ENCODE assay signal across 19 cellular contexts in the genomic region with DNA sequence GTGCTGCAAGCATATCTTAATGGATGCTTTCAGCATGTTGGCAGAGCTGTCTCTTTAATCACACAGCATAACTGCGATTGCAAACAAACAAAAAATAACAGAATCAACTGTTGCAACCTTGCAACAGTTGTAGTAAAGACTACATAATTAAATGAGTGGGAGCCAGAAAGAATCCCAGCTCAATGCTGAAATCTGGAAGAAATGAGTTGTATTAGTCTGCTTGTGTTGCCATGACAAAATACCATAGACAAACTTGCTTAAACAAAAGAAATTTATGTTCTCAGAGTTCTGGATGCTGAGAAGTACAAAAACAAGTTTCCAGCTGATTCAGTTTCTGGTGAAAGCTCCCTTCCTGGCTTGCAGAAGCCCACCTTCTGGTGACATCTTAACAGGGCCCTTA.
DNase-seq lines count a peak whose midpoint lies in the region; ATAC-seq and TF ChIP-seq lines count a peak whose summit lies in the region.
"Had no signal": no experiment of that assay in that cellular context is flagged by ENCODE, and none has a peak within 500 bp of the region (broad histone marks: within the 10 kb centered on the region; RNA-seq: fewer than 3 reads in every experiment).

No MANE protein-coding gene starts in this region.

- no peaks in the 10 kb centered on the region for H3K27me3 ChIP-seq in lung (ENCODE audit: control insufficient read depth, insufficient read depth)
- H3K27me3 ChIP-seq: BLaER1 treated with 17β-estradiol and CSF1 and Interleukin-3, amounts not matched to agents 10 nM and 100 nM had no signal

- peaks cover 22% of the 10 kb centered on the region for H3K9me3 Mint-ChIP-seq in activated T-helper 2 cell treated with anti-CD3 and anti-CD28 coated beads, Interferon-gamma antibody, Interleukin-2, Interleukin-4, amounts not matched to agents 10 μg/mL and 5 μg/mL and 100 μg/mL, durations not matched to agents 14 hours and 24 hours and 36 hours

- H3K4me3 ChIP-seq in lung, result no peak overlapping the region
- no peak overlapping the region for H3K4me3 ChIP-seq in coronary artery
- H3K4me3 ChIP-seq: BLaER1 treated with 17β-estradiol and CSF1 and Interleukin-3, amounts not matched to agents 10 nM and 100 nM; GM12878 had no signal

- no peaks in the 10 kb centered on the region for H3K4me1 ChIP-seq in lung (ENCODE audit: control insufficient read depth in 2 of 2, insufficient read depth in 2 of 2, low read length in 2 of 2)
- H3K4me1 ChIP-seq: BLaER1 treated with 17β-estradiol and CSF1 and Interleukin-3, amounts not matched to agents 10 nM and 100 nM; Caco-2 had no signal

- TF ChIP-seq CTCF in lung (IDR thresholded peaks at IDR 0.05; ENCODE audit: control extremely low read depth, extremely low read depth), result no peak
- no peak for TF ChIP-seq CTCF in coronary artery (IDR thresholded peaks at IDR 0.05)

- intact Hi-C loops in activated T-helper 2 cell treated with anti-CD3 and anti-CD28 coated beads, Interferon-gamma antibody, Interleukin-2, Interleukin-4, amounts not matched to agents 10 μg/mL and 5 μg/mL and 100 μg/mL, durations not matched to agents 14 hours and 24 hours and 36 hours (cut with micrococcal nuclease), result no loop called here

- no peaks in the 10 kb centered on the region for H3K4me1 Mint-ChIP-seq in activated T-helper 2 cell treated with anti-CD3 and anti-CD28 coated beads, Interferon-gamma antibody, Interleukin-2, Interleukin-4, amounts not matched to agents 10 μg/mL and 5 μg/mL and 100 μg/mL, durations not matched to agents 14 hours and 24 hours and 36 hours (ENCODE audit: low read depth)
- H3K4me1 Mint-ChIP-seq: B cell had no signal

- no peak overlapping the region for H3K4me3 Mint-ChIP-seq in activated T-helper 2 cell treated with anti-CD3 and anti-CD28 coated beads, Interferon-gamma antibody, Interleukin-2, Interleukin-4, amounts not matched to agents 10 μg/mL and 5 μg/mL and 100 μg/mL, durations not matched to agents 14 hours and 24 hours and 36 hours (ENCODE audit: low read depth)
- H3K4me3 Mint-ChIP-seq: B cell; CD4-positive, alpha-beta T cell; CD8-positive, alpha-beta T cell had no signal

- H3K27ac Mint-ChIP-seq in activated T-helper 2 cell treated with anti-CD3 and anti-CD28 coated beads, Interferon-gamma antibody, Interleukin-2, Interleukin-4, amounts not matched to agents 10 μg/mL and 5 μg/mL and 100 μg/mL, durations not matched to agents 14 hours and 24 hours and 36 hours, result no peak overlapping the region
- H3K27ac Mint-ChIP-seq: B cell; CD4-positive, alpha-beta T cell; CD8-positive, alpha-beta T cell had no signal

- H3K36me3 Mint-ChIP-seq in activated T-helper 2 cell treated with anti-CD3 and anti-CD28 coated beads, Interferon-gamma antibody, Interleukin-2, Interleukin-4, amounts not matched to agents 10 μg/mL and 5 μg/mL and 100 μg/mL, durations not matched to agents 14 hours and 24 hours and 36 hours (ENCODE audit: low read depth), result no peaks in the 10 kb centered on the region
- H3K36me3 Mint-ChIP-seq: CD8-positive, alpha-beta T cell had no signal

- DNase-seq in GM04503 (ENCODE audit: low read depth) (peak; percentile 26), dedifferentiated amniotic fluid mesenchymal stem cell (ENCODE audit: extremely low spot score) (peak; percentile 69), lung (ENCODE audit: low spot score) (no peak), iPS-NIHi7 (ENCODE audit: extremely low spot score) (no peak), coronary artery (ENCODE audit: low spot score) (no peak)
- no peak for DNase-seq in activated T-helper 2 cell treated with anti-CD3 and anti-CD28 coated beads, Interferon-gamma antibody, Interleukin-2, Interleukin-4, amounts not matched to agents 10 μg/mL and 5 μg/mL and 100 μg/mL, durations not matched to agents 14 hours and 24 hours and 36 hours (ENCODE audit: low spot score)
- DNase-seq: 8988T; ACHN; AML-193; Caco-2; Calu3; CD4-positive, alpha-beta T cell; CD8-positive, alpha-beta T cell; DMS79 treated with DMSO at 0.1 percent for 48 hours; GF-D8 had no signal

- ATAC-seq in lung (ENCODE audit: insufficient read depth, low FRiP score), result peak; percentile 11
- ATAC-seq: CD8-positive, alpha-beta T cell; GM12878 had no signal

- no peaks in the 10 kb centered on the region for H3K36me3 ChIP-seq in lung (ENCODE audit: control insufficient read depth in 2 of 2, insufficient read depth in 2 of 2, low read length in 2 of 2)
- H3K36me3 ChIP-seq: BLaER1 treated with 17β-estradiol and CSF1 and Interleukin-3, amounts not matched to agents 10 nM and 100 nM had no signal

- WGBS in lung, 2 donors, result 75 to 88% methylated on average over 1 of the region's 1 CpG

- H3K27me3 Mint-ChIP-seq in activated T-helper 2 cell treated with anti-CD3 and anti-CD28 coated beads, Interferon-gamma antibody, Interleukin-2, Interleukin-4, amounts not matched to agents 10 μg/mL and 5 μg/mL and 100 μg/mL, durations not matched to agents 14 hours and 24 hours and 36 hours (ENCODE audit: low read depth), result no peaks in the 10 kb centered on the region
- H3K27me3 Mint-ChIP-seq: B cell; CD4-positive, alpha-beta T cell had no signal

- H3K27ac ChIP-seq in lung (ENCODE audit: low read depth in 1 of 2, low read length in 1 of 2) (no peak overlapping the region), coronary artery (no peak overlapping the region)
- H3K27ac ChIP-seq: BLaER1 treated with 17β-estradiol and CSF1 and Interleukin-3, amounts not matched to agents 10 nM and 100 nM; C4-2B had no signal

- no peaks in the 10 kb centered on the region for H3K9me3 ChIP-seq in lung (ENCODE audit: control insufficient read depth in 2 of 2, insufficient read depth in 1 of 2, low read length in 1 of 2)
- H3K9me3 ChIP-seq: BLaER1 treated with 17β-estradiol and CSF1 and Interleukin-3, amounts not matched to agents 10 nM and 100 nM; Caco-2 had no signal

Comparison
In these comparisons a context has a peak if more than half of its experiments do, and no peak if none do; other contexts are left out.
1. DNase-seq: peak in GM04503 (single experiment) and dedifferentiated amniotic fluid mesenchymal stem cell (single experiment); none in lung (single experiment), iPS-NIHi7 (single experiment), coronary artery (single experiment) and activated T-helper 2 cell treated with anti-CD3 and anti-CD28 coated beads, Interferon-gamma antibody, Interleukin-2, Interleukin-4, amounts not matched to agents 10 μg/mL and 5 μg/mL and 100 μg/mL, durations not matched to agents 14 hours and 24 hours and 36 hours (single experiment).